Comparison of ENCODE assay signal across 8 cellular contexts in genomic region chr4:56958111-56958517, GRCh38. TPM values are rescaled to one million over a fixed set of nuclear protein-coding genes. Genes with fewer than 3 reads are reported as not detected.
A peak's percentile ranks its signal among the peaks of the same experiment; 100 is the strongest.
DNase-seq lines count a peak whose midpoint lies in the region; ATAC-seq and TF ChIP-seq lines count a peak whose summit lies in the region.

No MANE protein-coding gene starts in this region.

- no peaks in the 10 kb centered on the region for H3K27me3 ChIP-seq in osteoblast (ENCODE audit: insufficient read depth, low read length)

- peak overlapping the region; percentile 79 for H3K27ac ChIP-seq in osteoblast (ENCODE audit: low read depth, low read length)

- peaks cover 14% of the 10 kb centered on the region for H3K4me1 ChIP-seq in osteoblast (ENCODE audit: insufficient read depth, low read length)

- no peaks in the 10 kb centered on the region for H3K9me3 ChIP-seq in osteoblast (ENCODE audit: low read depth, low read length)

- peaks cover 14% of the 10 kb centered on the region for H3K36me3 Mint-ChIP-seq in HFFc6 (ENCODE audit: low read depth)

- H3K4me3 Mint-ChIP-seq in HFFc6 = peak overlapping the region; percentile 65

- peak overlapping the region; percentile 47 for H3K4me2 ChIP-seq in osteoblast (ENCODE audit: insufficient read depth, low read length)

- peaks cover 20% of the 10 kb centered on the region for H3K4me1 Mint-ChIP-seq in HFFc6 (ENCODE audit: low read depth)

- H4K20me1 ChIP-seq in osteoblast (ENCODE audit: insufficient read depth, low read length) = no peaks in the 10 kb centered on the region

- ATAC-seq in HG03196 (IDR thresholded peaks at IDR 0.05; ENCODE audit: unreplicated experiment) = no peak

- no peaks in the 10 kb centered on the region for H3K79me2 ChIP-seq in osteoblast (ENCODE audit: insufficient read depth, low read length)

- no peak overlapping the region for H2AFZ ChIP-seq in osteoblast (ENCODE audit: low read length)

- no peak overlapping the region for H3K4me3 ChIP-seq in osteoblast (ENCODE audit: insufficient read depth, low read length)

- TF ChIP-seq CTCF in HFFc6 (IDR thresholded peaks at IDR 0.05) (no peak), osteoblast (IDR thresholded peaks at IDR 0.05; ENCODE audit: extremely low read depth, low read depth, low read length) (no peak)

- no peaks in the 10 kb centered on the region for H3K27me3 Mint-ChIP-seq in HFFc6 (ENCODE audit: insufficient read depth)

- H3K9me3 Mint-ChIP-seq in HFFc6 = no peaks in the 10 kb centered on the region

- peaks cover 10% of the 10 kb centered on the region for H3K36me3 ChIP-seq in osteoblast (ENCODE audit: insufficient read depth, low read length)

- DNase-seq in HFFc6 (peak; percentile 94), RKO (ENCODE audit: low spot score) (peak; percentile 87), fibroblast of peridontal ligament (ENCODE audit: extremely low read depth) (peak; percentile 99), osteoblast (ENCODE audit: insufficient read length, low spot score, missing footprints) (peak; percentile 94), SW480 (ENCODE audit: low spot score) (no peak), NCI-H510A (lab: John Stamatoyannopoulos, UW) (no peak)
- DNase-seq in activated CD4-positive, CD25-positive, alpha-beta regulatory T cell (lab: John Stamatoyannopoulos, UW) = no peak

- H3K27ac Mint-ChIP-seq in HFFc6 = peak overlapping the region; percentile 84

RNA-seq across cellular contexts. Expression of gene NOA1, which starts 19.3 kb away (rescaled TPM):
- 10 to 100 TPM; 10.5 to 14.7 (median 13.8) TPM for total RNA-seq in HFFc6 (2021; fragmentation: NEBNext Ultra II Directional; extraction: Animal tissue kit (Norgen Biotek cat#: 25700))
- 30.4 and 32.9 TPM in 2 replicates for total RNA-seq in osteoblast

RNA-seq across cellular contexts. Expression of gene POLR2B, which starts 20.6 kb away (rescaled TPM):
- total RNA-seq in HFFc6 (2021; fragmentation: NEBNext Ultra II Directional; extraction: Animal tissue kit (Norgen Biotek cat#: 25700)) = 10 to 100 TPM; 83.5 to 90.9 (median 87.8) TPM
- total RNA-seq in osteoblast = 99.2 and 102 TPM in 2 replicates

RNA-seq across cellular contexts. Expression of gene REST, which starts 50.4 kb away (rescaled TPM):
- 10 to 100 TPM; 48.0 to 53.4 (median 52.1) TPM for total RNA-seq in HFFc6 (2021; fragmentation: NEBNext Ultra II Directional; extraction: Animal tissue kit (Norgen Biotek cat#: 25700))
- total RNA-seq in osteoblast = 49.2 and 50.7 TPM in 2 replicates

Comparison
In these comparisons a context has a peak if more than half of its experiments do, and no peak if none do; other contexts are left out.
1. DNase-seq: peak in HFFc6 (single experiment), RKO (single experiment), fibroblast of peridontal ligament (single experiment) and osteoblast (single experiment); none in SW480 (single experiment), activated CD4-positive, CD25-positive, alpha-beta regulatory T cell (0 of 4) and NCI-H510A (single experiment).